Comparison of ENCODE assay signal across 14 cellular contexts in the genomic region with DNA sequence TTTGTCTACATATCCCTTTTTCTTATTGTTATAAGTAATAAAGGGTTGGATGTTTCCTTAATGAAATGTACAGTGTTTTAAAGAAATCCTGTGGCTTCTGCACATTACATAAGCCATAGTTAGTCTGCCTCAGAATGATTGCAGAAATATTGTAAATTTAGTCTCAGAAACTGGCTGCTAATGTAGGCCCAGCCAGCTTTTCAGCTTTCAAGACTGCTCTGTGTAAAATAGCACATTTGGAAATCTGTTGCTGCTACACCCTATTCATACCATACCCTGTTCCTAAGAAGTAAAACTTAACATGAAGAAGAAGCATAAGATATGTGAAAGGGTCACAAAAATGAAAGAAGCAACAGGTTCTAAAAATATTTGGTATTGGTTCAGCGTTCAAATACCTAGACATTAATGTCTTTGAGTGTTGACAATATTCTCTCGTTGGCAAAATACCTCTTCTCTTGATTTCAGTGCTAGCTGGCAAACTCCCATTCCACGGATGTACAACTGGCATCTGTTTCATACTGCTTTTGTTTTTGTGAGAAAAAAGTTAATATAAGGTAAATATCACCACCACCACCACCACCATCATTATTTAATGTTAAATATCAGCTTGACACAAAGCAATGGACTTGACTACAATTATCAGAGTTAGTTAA. TPM values are rescaled to one million over a fixed set of nuclear protein-coding genes. Genes with fewer than 3 reads are reported as not detected.
DNase-seq lines count a peak whose midpoint lies in the region; ATAC-seq, FAIRE-seq and TF ChIP-seq lines count a peak whose summit lies in the region.
"Had no signal": no experiment of that assay in that cellular context is flagged by ENCODE, and none has a peak within 500 bp of the region (broad histone marks: within the 10 kb centered on the region; RNA-seq: fewer than 3 reads in every experiment).

No MANE protein-coding gene starts in this region.

- in situ Hi-C loops in GM23248 (cut with MboI): no loop called here

- H3K27me3 ChIP-seq in Peyer's patch (no peaks in the 10 kb centered on the region), GM23248 (replicated peaks; ENCODE audit: insufficient read depth) (no peaks in the 10 kb centered on the region)

- no peak overlapping the region for H2AFZ ChIP-seq in GM23248

- H3K79me2 ChIP-seq in GM23248 (ENCODE audit: insufficient read depth): no peaks in the 10 kb centered on the region

- H3K9me3 ChIP-seq in Peyer's patch (no peaks in the 10 kb centered on the region), kidney (ENCODE audit: control insufficient read depth in 1 of 2, low read length in 2 of 2) (no peaks in the 10 kb centered on the region), GM23248 (ENCODE audit: low read depth) (no peaks in the 10 kb centered on the region)

- H3K4me3 ChIP-seq in Peyer's patch (no peak overlapping the region), kidney (ENCODE audit: low read length in 2 of 2) (no peak overlapping the region), GM23248 (no peak overlapping the region)

- no peak for DNase-seq in GM12891 (ENCODE audit: insufficient read length, low spot score)
- no peak for DNase-seq in Peyer's patch
- no peak for DNase-seq in kidney
- no peak for DNase-seq in cardiac septum (ENCODE audit: low spot score)
- no peak for DNase-seq in activated CD4-positive, CD25-positive, alpha-beta regulatory T cell (lab: John Stamatoyannopoulos, UW)
- no peak for DNase-seq in GM23248
- DNase-seq: activated CD8-positive, alpha-beta T cell treated with anti-CD3 and anti-CD28 coated beads for 36 hours; amygdala; GDM1; occipital lobe; SHP77 had no signal

- H4K20me1 ChIP-seq in GM23248 (ENCODE audit: insufficient read depth): no peaks in the 10 kb centered on the region

- no peaks in the 10 kb centered on the region for H3K9me2 ChIP-seq in GM23248 (ENCODE audit: insufficient read depth)

- H3K27ac ChIP-seq in Peyer's patch (peak overlapping the region in 3 of 4 donors; percentile 9 to 50 (median 30)), kidney (ENCODE audit: low read depth in 2 of 2, low read length in 2 of 2) (no peak overlapping the region), GM23248 (no peak overlapping the region)

- TF ChIP-seq CTCF in Peyer's patch (IDR thresholded peaks at IDR 0.05): no peak
- no peak for TF ChIP-seq CTCF in kidney (IDR thresholded peaks at IDR 0.05; ENCODE audit: borderline replicate concordance, extremely low read depth, insufficient read depth)

- no peak for TF ChIP-seq POLR2A in GM12891 (IDR thresholded peaks at IDR 0.05; ENCODE audit: low read depth, low read length)
- TF ChIP-seq POLR2A in Peyer's patch (IDR thresholded peaks at IDR 0.05): no peak

- no peaks in the 10 kb centered on the region for H3K36me3 ChIP-seq in Peyer's patch
- no peaks in the 10 kb centered on the region for H3K36me3 ChIP-seq in kidney (ENCODE audit: control insufficient read depth in 1 of 2, insufficient read depth in 2 of 2, low read length in 2 of 2)
- no peaks in the 10 kb centered on the region for H3K36me3 ChIP-seq in GM23248 (ENCODE audit: low read depth)

- 44 to 45% methylated on average over 3 of the region's 3 CpGs for WGBS in GM23248 (ENCODE audit: low coverage in 1 of 2, low lambda C conversion rate in 2 of 2, missing lambda C conversion rate in 2 of 2), 2 experiments

- ATAC-seq in GM21367 (IDR thresholded peaks at IDR 0.05; ENCODE audit: unreplicated experiment) (peak; percentile 22), HG03025 (IDR thresholded peaks at IDR 0.05; ENCODE audit: low FRiP score, unreplicated experiment) (peak; percentile 48)
- ATAC-seq: activated CD8-positive, alpha-beta T cell treated with anti-CD3 and anti-CD28 coated beads for 36 hours had no signal

- H3K4me2 ChIP-seq in GM23248 (ENCODE audit: unreplicated experiment): no peak overlapping the region

- peaks cover 13% of the 10 kb centered on the region for H3F3A ChIP-seq in GM23248 (ENCODE audit: insufficient read depth)

- FAIRE-seq in GM12891 (lab: Jason Lieb, UNC) (peak; percentile 5), kidney (lab: Jason Lieb, UNC) (no peak)
- FAIRE-seq: keratinocyte had no signal

- H3K9ac ChIP-seq in kidney (ENCODE audit: low read length in 2 of 2): no peak overlapping the region
- H3K9ac ChIP-seq in GM23248: no peak overlapping the region

- peaks cover 0 to 14% (median 0%) of the 10 kb centered on the region in 4 donors for H3K4me1 ChIP-seq in Peyer's patch
- H3K4me1 ChIP-seq in kidney (ENCODE audit: control insufficient read depth in 1 of 2, insufficient read depth in 1 of 2, low read depth in 1 of 2, low read length in 2 of 2): no peaks in the 10 kb centered on the region
- peaks cover 9% of the 10 kb centered on the region for H3K4me1 ChIP-seq in GM23248 (ENCODE audit: insufficient read depth)

- intact Hi-C loops in kidney (cut with DNase I): no loop called here
- intact Hi-C loops in cardiac septum (cut with DNase I): no loop called here

TF ChIP-seq in GM12891, 5 proteins besides CTCF, POLR2A, EP300 and RAD21:
- TF ChIP-seq TAF1 (IDR thresholded peaks at IDR 0.05; ENCODE audit: low read depth, low read length) (no peak), SPI1 (IDR thresholded peaks at IDR 0.05; ENCODE audit: low read depth, low read length) (no peak), POLR2AphosphoS5 (IDR thresholded peaks at IDR 0.05; ENCODE audit: low read depth, low read length) (no peak), POU2F2 (IDR thresholded peaks at IDR 0.05; ENCODE audit: low read depth, low read length) (no peak), PAX5 (IDR thresholded peaks at IDR 0.05; ENCODE audit: insufficient read depth, low read length, severe bottlenecking) (no peak)

RNA-seq across cellular contexts. Expression of a gene that starts 19.2 kb away (rescaled TPM):
- polyA plus RNA-seq in GM12891 (2012; ENCODE audit: low read depth, missing spikeins): 3.5 TPM
- total RNA-seq in Peyer's patch (10 to 100 TPM; 33.8 to 96.5 (median 77.4) TPM), kidney (140 TPM), cardiac septum (153 TPM)
- polyA plus RNA-seq in kidney (ENCODE audit: insufficient read depth, low read depth, low replicate concordance) (45.4 TPM), GM23248 (2016; fragmentation: Nextera tagmentation; extraction: Ambion mirVana) (57.4 and 58.9 TPM in 2 replicates)
- 169 and 201 TPM in 2 replicates for total RNA-seq in GM23248 (2014; rRNA removed; shearing (Covaris generic))

RNA-seq across cellular contexts. Expression of a gene that starts 21.1 kb away (rescaled TPM):
- polyA plus RNA-seq in GM12891 (2012; ENCODE audit: low read depth, missing spikeins): 0.41 TPM
- total RNA-seq in Peyer's patch: 1 to 10 TPM in 3 of 4 donors, under 1 TPM in 1; 0.28 to 2.5 (median 1.7) TPM
- 4.4 TPM for total RNA-seq in kidney
- polyA plus RNA-seq in kidney (ENCODE audit: insufficient read depth, low read depth, low replicate concordance): 1.8 TPM
- total RNA-seq in cardiac septum: 8.6 TPM
- 2.3 and 5.3 TPM in 2 replicates for total RNA-seq in GM23248 (2014; rRNA removed; shearing (Covaris generic))
- polyA plus RNA-seq in GM23248 (2016; fragmentation: Nextera tagmentation; extraction: Ambion mirVana): 1.1 and 1.8 TPM in 2 replicates

Comparison
In these comparisons a context has a peak if more than half of its experiments do, and no peak if none do; other contexts are left out.
1. H3K27ac ChIP-seq: peak in Peyer's patch (3 of 4); none in kidney (0 of 2) and GM23248 (single experiment).